In the genomic region with DNA sequence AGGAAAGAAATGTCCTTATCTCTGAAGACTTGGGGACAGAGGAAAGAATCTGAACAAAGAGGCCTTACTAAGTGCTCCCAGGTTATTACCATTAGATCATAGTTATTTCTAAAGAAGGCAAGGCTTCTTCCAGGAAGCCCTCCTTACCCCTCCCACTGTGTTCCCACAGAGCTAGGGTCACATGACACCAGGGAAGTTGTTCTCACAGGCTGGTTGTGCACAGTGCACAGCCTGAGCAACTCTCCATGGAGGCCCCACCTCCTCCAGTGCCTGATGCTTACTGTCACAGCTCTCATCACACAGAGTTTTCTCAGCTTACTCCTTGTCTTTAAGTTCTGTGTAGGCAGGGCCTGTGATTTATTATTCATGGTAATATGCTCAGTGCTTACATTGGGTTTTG, we compare ENCODE assay signal across 1 cellular context.
A peak's percentile ranks its signal among the peaks of the same experiment; 100 is the strongest.
TF ChIP-seq lines count a peak whose summit lies in the region.

No MANE protein-coding gene starts in this region.

TF ChIP-seq in K562, 482 proteins besides CTCF, POLR2A, EP300 and RAD21:
- TF ChIP-seq PRDM10 (IDR thresholded peaks at IDR 0.05; ENCODE audit: partially characterized antibody) (no peak), USF2 (CRISPR knock-in tag; IDR thresholded peaks at IDR 0.05) (peak; percentile 59), TFE3 (CRISPR knock-in tag; IDR thresholded peaks at IDR 0.05) (peak; percentile 85), KLF16 (IDR thresholded peaks at IDR 0.05) (no peak), ZFP36 (IDR thresholded peaks at IDR 0.05; ENCODE audit: low read depth, low read length, partially characterized antibody) (peak; percentile 37)
